Comparison of ENCODE assay signal across 1 cellular context in genomic region chr1:203545032-203545816, GRCh38.
TF ChIP-seq lines count a peak whose summit lies in the region.

No MANE protein-coding gene starts in this region.

TF ChIP-seq in HEK293, 187 proteins besides CTCF, POLR2A, EP300 and RAD21 (continued from another document):
- TF ChIP-seq ZNF560 (tag by site-specific recombination; IDR thresholded peaks at IDR 0.05; ENCODE audit: borderline replicate concordance), result no peak
TF ChIP-seq in HEK293: peak in this region for 1.
